In genomic region chr1:226185153-226186036, GRCh38 we compare ENCODE assay signal across 8 cellular contexts. TPM values are rescaled to one million over a fixed set of nuclear protein-coding genes. Genes with fewer than 3 reads are reported as not detected.
DNase-seq lines count a peak whose midpoint lies in the region; ATAC-seq, FAIRE-seq and TF ChIP-seq lines count a peak whose summit lies in the region.

No MANE protein-coding gene starts in this region.

- H4K20me1 ChIP-seq in endothelial cell of umbilical vein (replicated peaks; ENCODE audit: control insufficient read depth, extremely low read depth, insufficient read depth, low read length) (no peaks in the 10 kb centered on the region), osteoblast (ENCODE audit: insufficient read depth, low read length) (peaks cover 46% of the 10 kb centered on the region)

- peaks cover 54% of the 10 kb centered on the region for H3K79me2 ChIP-seq in endothelial cell of umbilical vein (ENCODE audit: control insufficient read depth, insufficient read depth, low read length)
- H3K79me2 ChIP-seq in osteoblast (ENCODE audit: insufficient read depth, low read length) = peaks cover 67% of the 10 kb centered on the region

- FAIRE-seq in endothelial cell of umbilical vein (lab: Jason Lieb, UNC) = peak; percentile 59

- H2AFZ ChIP-seq in endothelial cell of umbilical vein (ENCODE audit: low read depth, low read length) (no peak overlapping the region), osteoblast (ENCODE audit: low read length) (no peak overlapping the region)

- dilution Hi-C loops in endothelial cell of umbilical vein (cut with MboI; ENCODE audit: extremely low pct_ligation_motif_present, low sequenced_read_pairs) = no loop called here

- H3K36me3 ChIP-seq in Panc1 (ENCODE audit: control insufficient read depth, insufficient read depth, low read length) (peaks cover 4% of the 10 kb centered on the region), endothelial cell of umbilical vein (ENCODE audit: control insufficient read depth in 2 of 2, extremely low read depth in 1 of 2, insufficient read depth in 2 of 2, low read length in 2 of 2) (peaks cover 0 to 1% of the 10 kb centered on the region in 2 experiments), osteoblast (ENCODE audit: insufficient read depth, low read length) (peaks cover 14% of the 10 kb centered on the region)

- no peaks in the 10 kb centered on the region for H3K9me3 ChIP-seq in Panc1 (ENCODE audit: control insufficient read depth, insufficient read depth, low read depth, low read length)
- H3K9me3 ChIP-seq in endothelial cell of umbilical vein (replicated peaks; ENCODE audit: control insufficient read depth, insufficient read depth, low read length) = no peaks in the 10 kb centered on the region
- H3K9me3 ChIP-seq in osteoblast (ENCODE audit: low read depth, low read length) = no peaks in the 10 kb centered on the region

- BruUV-seq in Panc1 (replicated peaks; lab: Mats Ljungman, UMichigan) (no TSS peak), endothelial cell of umbilical vein (replicated peaks; lab: Mats Ljungman, UMichigan) (TSS peak; percentile 35)

- TF ChIP-seq POLR2A in endothelial cell of umbilical vein (IDR thresholded peaks at IDR 0.05; ENCODE audit: low read depth, low read length) = no peak

- peak overlapping the region; percentile 53 for H3K9ac ChIP-seq in endothelial cell of umbilical vein (replicated peaks; ENCODE audit: extremely low read depth, insufficient read depth, low read length)

- intact Hi-C loops in Panc1 (cut with micrococcal nuclease; ENCODE audit: unreplicated experiment) (no loop called here), endothelial cell of umbilical vein (cut with micrococcal nuclease) (loop anchor here (1.0 to 5.0 kb wide), 3 partner anchors 123 to 188 kb away; partner anchors contain the start of genes H3-3A, LIN9 and SDE2)

- ATAC-seq in Panc1 = no peak
- no peak for ATAC-seq in GM18867 (IDR thresholded peaks at IDR 0.05; ENCODE audit: unreplicated experiment)

- CTCF ChIA-PET in Panc1 (lab: Charles Lee) (interaction anchor here (0.7 kb wide), 1 partner anchor 10 kb away, joined by 7 read pairs; no protein-coding TSS in a partner anchor), endothelial cell of umbilical vein (lab: Charles Lee) (interaction anchor here (0.7 to 3.4 kb wide), 5 partner anchors 9 to 120 kb away, joined by 3 to 19 read pairs (median 3); no protein-coding TSS in a partner anchor)

- H3K27me3 ChIP-seq in Panc1 (ENCODE audit: control insufficient read depth, insufficient read depth, low read length) = no peaks in the 10 kb centered on the region
- H3K27me3 ChIP-seq in endothelial cell of umbilical vein (ENCODE audit: control insufficient read depth in 2 of 2, insufficient read depth in 2 of 2, low read length in 2 of 2) = no peaks in the 10 kb centered on the region
- H3K27me3 ChIP-seq in osteoblast (ENCODE audit: insufficient read depth, low read length) = no peaks in the 10 kb centered on the region

- in situ Hi-C loops in Panc1 (cut with HindIII; ENCODE audit: low pct_unique_long_range_greater_than_20kb, low sequenced_read_pairs) = no loop called here

- TF ChIP-seq CTCF in GM12864 (IDR thresholded peaks at IDR 0.05; ENCODE audit: low read depth, low read length, missing control alignments) (no peak), Panc1 (IDR thresholded peaks at IDR 0.05) (no peak), endothelial cell of umbilical vein (IDR thresholded peaks at IDR 0.05; ENCODE audit: extremely low read depth in 1 of 2, insufficient read depth in 1 of 2, low read depth in 1 of 2, low read length in 2 of 2) (no peak), osteoblast (IDR thresholded peaks at IDR 0.05; ENCODE audit: extremely low read depth, low read depth, low read length) (no peak)

- POLR2A ChIA-PET in Panc1 (lab: Charles Lee) = no interaction called here
- POLR2A ChIA-PET in endothelial cell of umbilical vein (lab: Charles Lee) = interaction anchor here (0.9 kb wide), 1 partner anchor 18 kb away, joined by 9 read pairs; no protein-coding TSS in a partner anchor

- H3K4me3 ChIP-seq in GM12864 (ENCODE audit: low read depth, low read length) (peak overlapping the region; percentile 93), Panc1 (ENCODE audit: low read depth in 2 of 2, low read length in 2 of 2) (peak overlapping the region; percentile 91 to 92), endothelial cell of umbilical vein (replicated peaks in 1 of 3; ENCODE audit: insufficient read depth in 1 of 3, low read depth in 1 of 3, low read length in 3 of 3) (peak overlapping the region; percentile 68 to 93 (median 70)), osteoblast (ENCODE audit: insufficient read depth, low read length) (peak overlapping the region; percentile 96)

- peaks cover 11% of the 10 kb centered on the region; the same call in 1 of the 2 replicates for H3K4me1 ChIP-seq in Panc1 (ENCODE audit: control insufficient read depth, insufficient read depth, low read length)
- peaks cover 12% of the 10 kb centered on the region for H3K4me1 ChIP-seq in endothelial cell of umbilical vein (ENCODE audit: control insufficient read depth, extremely low read depth, insufficient read depth, low read length)
- H3K4me1 ChIP-seq in osteoblast (ENCODE audit: insufficient read depth, low read length) = peaks cover 23% of the 10 kb centered on the region

- H3K4me2 ChIP-seq in endothelial cell of umbilical vein (ENCODE audit: insufficient read depth, low read length) (peak overlapping the region; percentile 98), osteoblast (ENCODE audit: insufficient read depth, low read length) (peak overlapping the region; percentile 87)

- H3K27ac ChIP-seq in Panc1 (ENCODE audit: low read length) (peak overlapping the region; percentile 84), endothelial cell of umbilical vein (ENCODE audit: insufficient read depth, low read depth, low read length) (peak overlapping the region; percentile 66), osteoblast (ENCODE audit: low read depth, low read length) (peak overlapping the region; percentile 87)

- no peaks in the 10 kb centered on the region for H3K9me1 ChIP-seq in endothelial cell of umbilical vein (replicated peaks; ENCODE audit: control insufficient read depth, extremely low read depth, insufficient read depth, low read length)

- DNase-seq in GM12864 (ENCODE audit: low read depth) (no peak), Panc1 (ENCODE audit: low read depth, low spot score) (no peak), endothelial cell of umbilical vein (ENCODE audit: low read depth, low spot score) (peak; percentile 48), osteoblast (ENCODE audit: insufficient read length, low spot score, missing footprints) (peak; percentile 92), activated gamma-delta T cell (lab: John Stamatoyannopoulos, UW) (no peak), activated gamma-delta T cell treated with Interleukin-2 at 50 U/mL for 16 hours (no peak), UCSD-AML1 (lab: John Stamatoyannopoulos, UW; ENCODE audit: unreplicated experiment) (no peak)

TF ChIP-seq in endothelial cell of umbilical vein, 7 proteins besides CTCF, POLR2A, EP300 and RAD21:
- TF ChIP-seq GATA2 (IDR thresholded peaks at IDR 0.05; ENCODE audit: insufficient read depth, insufficient read length, low read depth, low read length) = no peak
- TF ChIP-seq EZH2 (IDR thresholded peaks at IDR 0.05; ENCODE audit: borderline replicate concordance, low read depth, low read length, severe bottlenecking) = no peak
- no peak for TF ChIP-seq JUN (IDR thresholded peaks at IDR 0.05; ENCODE audit: borderline replicate concordance, insufficient read depth, insufficient read length, low read depth)
- no peak for TF ChIP-seq POLR2AphosphoS5 (IDR thresholded peaks at IDR 0.05; ENCODE audit: insufficient read depth, low read depth, low read length)
- no peak for TF ChIP-seq FOS (IDR thresholded peaks at IDR 0.05; ENCODE audit: borderline replicate concordance, insufficient read depth, low read length)

RNA-seq across cellular contexts. Expression of gene ACBD3, which starts 1.1 kb away (rescaled TPM):
- total RNA-seq in Panc1 (2021; ENCODE audit: unreplicated experiment) (31.2 TPM), endothelial cell of umbilical vein (36.4 and 37.0 TPM in 2 replicates), osteoblast (76.9 and 80.3 TPM in 2 replicates)
- polyA plus RNA-seq in Panc1 (2012; ENCODE audit: insufficient read length) = 20.8 TPM
- polyA plus RNA-seq in endothelial cell of umbilical vein = 11.6 and 12.3 TPM in 2 replicates
- 14.6 and 15.7 TPM in 2 replicates for polyA plus RNA-seq in endothelial cell of umbilical vein (2011; cell fraction: cytosol; rRNA removed)
- polyA plus RNA-seq in endothelial cell of umbilical vein (2011; cell fraction: nucleus; rRNA removed) = 11.7 and 18.5 TPM in 2 replicates
- 24.2 and 29.3 TPM in 2 replicates for polyA plus RNA-seq in endothelial cell of umbilical vein (2012)
- polyA minus RNA-seq in endothelial cell of umbilical vein = 20.6 and 20.7 TPM in 2 replicates
- polyA minus RNA-seq in endothelial cell of umbilical vein (2011; cell fraction: cytosol; rRNA and poly(A)+ RNA removed) = 16.8 TPM
- polyA minus RNA-seq in endothelial cell of umbilical vein (2011; cell fraction: nucleus; rRNA and poly(A)+ RNA removed) = 12.9 and 13.5 TPM in 2 replicates

RNA-seq across cellular contexts. Expression of gene MIXL1, which starts 38.1 kb away (rescaled TPM):
- total RNA-seq in Panc1 (2021; ENCODE audit: unreplicated experiment) = 0.69 TPM
- polyA plus RNA-seq in Panc1 (2012; ENCODE audit: insufficient read length) = 0.33 TPM
- total RNA-seq in endothelial cell of umbilical vein = 1.2 TPM in 2 replicates
- polyA plus RNA-seq in endothelial cell of umbilical vein = 0.58 and 0.75 TPM in 2 replicates
- polyA plus RNA-seq in endothelial cell of umbilical vein (2011; cell fraction: cytosol; rRNA removed) = 0.56 and 0.72 TPM in 2 replicates
- 0.14 TPM in 1 of 2 replicates, not detected in the other for polyA plus RNA-seq in endothelial cell of umbilical vein (2011; cell fraction: nucleus; rRNA removed)
- polyA plus RNA-seq in endothelial cell of umbilical vein (2012) = 0.29 and 0.46 TPM in 2 replicates
- polyA minus RNA-seq in endothelial cell of umbilical vein = 1.5 and 2.0 TPM in 2 replicates
- not detected for polyA minus RNA-seq in endothelial cell of umbilical vein (2011; cell fraction: cytosol; rRNA and poly(A)+ RNA removed)
- polyA minus RNA-seq in endothelial cell of umbilical vein (2011; cell fraction: nucleus; rRNA and poly(A)+ RNA removed) = 0.63 and 0.82 TPM in 2 replicates
- total RNA-seq in osteoblast = 0.29 TPM in 1 of 2 replicates, not detected in the other

Comparison
In these comparisons a context has a peak if more than half of its experiments do, and no peak if none do; other contexts are left out.
1. DNase-seq: peak in endothelial cell of umbilical vein (single experiment) and osteoblast (single experiment); none in GM12864 (single experiment), Panc1 (single experiment), activated gamma-delta T cell (single experiment), activated gamma-delta T cell treated with Interleukin-2 at 50 U/mL for 16 hours (single experiment) and UCSD-AML1 (single experiment).
2. Peak in every context shown above with its lines, with median percentiles within 50 percentile points of each other: H3K4me3 ChIP-seq and H3K27ac ChIP-seq.